ENCODE assay signal across 8 cellular contexts in the genomic region with DNA sequence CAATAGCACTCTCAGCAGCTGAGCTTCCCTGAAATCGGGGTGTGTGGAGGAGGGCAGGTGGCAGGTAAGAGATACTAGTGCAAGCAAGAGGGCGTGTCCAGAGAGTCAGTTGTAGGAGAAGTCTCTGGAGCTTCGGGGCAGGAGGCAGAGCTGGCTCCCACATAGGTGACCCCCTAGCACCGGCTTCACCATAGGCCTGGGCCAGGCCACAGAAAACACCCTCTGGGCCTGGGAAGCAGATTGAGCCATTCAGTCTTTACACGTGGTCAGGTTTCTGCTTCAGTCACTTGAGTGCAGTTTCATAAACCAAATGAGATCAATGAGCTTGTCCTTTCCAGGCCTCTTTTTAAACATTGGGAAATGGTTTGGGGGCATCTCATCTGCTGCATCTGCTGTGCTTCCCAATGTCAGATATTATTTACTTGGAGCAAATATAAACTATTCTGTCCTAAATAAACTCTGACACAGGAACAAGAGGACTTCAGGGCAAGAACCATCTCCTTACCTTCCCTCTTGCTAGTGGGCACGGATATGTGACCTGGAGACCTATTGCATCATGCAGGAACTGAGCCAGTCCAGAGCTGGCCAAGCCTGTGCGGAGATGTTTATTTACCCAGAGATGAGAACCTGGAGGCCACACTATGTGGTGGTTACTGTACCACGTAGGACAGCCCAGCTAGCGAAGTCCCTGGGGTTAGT. TPM values are rescaled to one million over a fixed set of nuclear protein-coding genes. Genes with fewer than 3 reads are reported as not detected.
A peak's percentile ranks its signal among the peaks of the same experiment; 100 is the strongest.
DNase-seq lines count a peak whose midpoint lies in the region; ATAC-seq, FAIRE-seq and TF ChIP-seq lines count a peak whose summit lies in the region.

No MANE protein-coding gene starts in this region.

- H3K9ac ChIP-seq in K562 (ENCODE audit: insufficient read depth in 1 of 2, low read depth in 2 of 2, low read length in 2 of 2): peak overlapping the region in 1 of 2 experiments; percentile 46; a peak in 2 of 4 replicates

- no peaks in the 10 kb centered on the region for H3K79me2 ChIP-seq in K562 (ENCODE audit: control insufficient read depth, insufficient read depth, low read length)

- no peak for TF ChIP-seq RAD21 in K562 (CRISPR knock-in tag; conservative IDR thresholded peaks at IDR 0.05 in 1 of 2, IDR thresholded peaks at IDR 0.05 in 1 of 2)

- TF ChIP-seq EP300 in K562 (IDR thresholded peaks at IDR 0.05; ENCODE audit: low read length) (no peak), transverse colon (IDR thresholded peaks at IDR 0.05; ENCODE audit: low read depth) (no peak)

- H3K4me3 Mint-ChIP-seq in Calu3 (ENCODE audit: low read depth, unreplicated experiment): no peak overlapping the region

- CTCF ChIA-PET in Calu3 (lab: Charles Lee): interaction anchor here (0.6 to 68.2 kb wide), 43 partner anchors 12 to 921 kb away, joined by 3 to 4142 read pairs (median 4); a partner anchor contains a TSS
- CTCF ChIA-PET in K562 (lab: Yijun Ruan, JAX; ENCODE audit: low intra/inter-chr PET ratio): no interaction called here

- intact Hi-C loops in Calu3 (cut with micrococcal nuclease; ENCODE audit: unreplicated experiment): loop anchor here (1.0 kb wide), 2 partner anchors 123 to 191 kb away; no protein-coding TSS in a partner anchor
- intact Hi-C loops in K562 (cut with micrococcal nuclease): no loop called here
- intact Hi-C loops in transverse colon (cut with DNase I; ENCODE audit: low total_unique reads): no loop called here

- H3K27ac ChIP-seq in K562 (ENCODE audit: extremely low read depth, low read depth, low read length): no peak overlapping the region
- H3K27ac ChIP-seq in lung (ENCODE audit: low read depth in 1 of 2, low read length in 1 of 2): peak overlapping the region; percentile 17 to 88
- H3K27ac ChIP-seq in transverse colon: peak overlapping the region; percentile 79 to 87 (median 84)

- in situ Hi-C loops in K562 (cut with MboI): no loop called here
- in situ Hi-C loops in transverse colon (cut with MboI; ENCODE audit: low pct_ligation_motif_present in 1 of 4, low pct_unique_long_range_greater_than_20kb in 1 of 4, low sequenced_read_pairs in 3 of 4): loop anchor here in 2 of 4 donors (25.0 kb wide), 1 partner anchor 112 kb away; a partner anchor contains a TSS

- TF ChIP-seq CTCF in Calu3 (IDR thresholded peaks at IDR 0.05; ENCODE audit: unreplicated experiment) (no peak), K562 (IDR thresholded peaks at IDR 0.05 in 2 of 3, conservative IDR thresholded peaks at IDR 0.05 in 1 of 3; ENCODE audit: insufficient read depth in 2 of 3, low read depth in 1 of 3, low read length in 3 of 3) (no peak), lung (IDR thresholded peaks at IDR 0.05; ENCODE audit: control extremely low read depth, extremely low read depth) (no peak), transverse colon (IDR thresholded peaks at IDR 0.05) (no peak)

- H3K36me3 ChIP-seq in K562 (ENCODE audit: control insufficient read depth, insufficient read depth, low read length) (no peaks in the 10 kb centered on the region), lung (ENCODE audit: control insufficient read depth in 2 of 2, insufficient read depth in 2 of 2, low read length in 2 of 2) (no peaks in the 10 kb centered on the region), transverse colon (no peaks in the 10 kb centered on the region)

- H4K20me1 ChIP-seq in K562 (replicated peaks; ENCODE audit: control insufficient read depth, insufficient read depth, low read length): no peaks in the 10 kb centered on the region

- DNase-seq in Calu3 (peak; percentile 94), NCI-H2196 (lab: John Stamatoyannopoulos, UW; ENCODE audit: unreplicated experiment) (peak; percentile 60), K562 (ENCODE audit: extremely low read depth in 1 of 4, low spot score in 3 of 4) (no peak), lung (ENCODE audit: low spot score) (peak; percentile 77), transverse colon (peak; percentile 40), H54 (ENCODE audit: insufficient read length, low spot score) (no peak), putamen (ENCODE audit: low spot score) (no peak), HK-2 (ENCODE audit: unreplicated experiment) (no peak)

- no peak overlapping the region for H3K4me3 ChIP-seq in K562
- H3K4me3 ChIP-seq in lung: no peak overlapping the region
- no peak overlapping the region for H3K4me3 ChIP-seq in transverse colon

- no peak for TF ChIP-seq POLR2A in K562 (conservative IDR thresholded peaks at IDR 0.05)
- no peak for TF ChIP-seq POLR2A in transverse colon (IDR thresholded peaks at IDR 0.05)
- no peak for TF ChIP-seq POLR2A in H54 (IDR thresholded peaks at IDR 0.05; ENCODE audit: low read depth, low read length)

- no peaks in the 10 kb centered on the region for H3K27me3 ChIP-seq in K562 (ENCODE audit: control insufficient read depth in 2 of 2, insufficient read depth in 2 of 2, low read length in 2 of 2)
- no peaks in the 10 kb centered on the region for H3K27me3 ChIP-seq in lung (ENCODE audit: control insufficient read depth, insufficient read depth)
- no peaks in the 10 kb centered on the region for H3K27me3 ChIP-seq in transverse colon

- ATAC-seq in K562: peak; percentile 25
- peak; percentile 22 for ATAC-seq in lung (ENCODE audit: insufficient read depth, low FRiP score)

- POLR2A ChIA-PET in K562 (lab: Yijun Ruan, JAX): interaction anchor here (0.7 to 1.1 kb wide), 2 partner anchors 105 to 110 kb away, joined by 4 read pairs; no protein-coding TSS in a partner anchor

- H3K4me2 ChIP-seq in K562 (ENCODE audit: insufficient read depth, low read length): no peak overlapping the region

- H3K9me3 ChIP-seq in K562 (replicated peaks; ENCODE audit: control insufficient read depth, insufficient read depth, low read depth, low read length) (no peaks in the 10 kb centered on the region), lung (ENCODE audit: control insufficient read depth in 2 of 2, insufficient read depth in 1 of 2, low read length in 1 of 2) (no peaks in the 10 kb centered on the region), transverse colon (no peaks in the 10 kb centered on the region)

- H3K27me3 Mint-ChIP-seq in Calu3 (ENCODE audit: unreplicated experiment): peaks cover 30% of the 10 kb centered on the region

- H3K27ac Mint-ChIP-seq in Calu3 (ENCODE audit: unreplicated experiment): peak overlapping the region; percentile 5

- BruUV-seq in Calu3 (replicated peaks; lab: Mats Ljungman, UMichigan) (no TSS peak), K562 (replicated peaks; lab: Mats Ljungman, UMichigan) (no TSS peak)

- H3K4me1 ChIP-seq in K562 (replicated peaks in 1 of 2; ENCODE audit: control insufficient read depth in 2 of 2, insufficient read depth in 2 of 2, low read length in 2 of 2) (peaks cover 23 to 28% of the 10 kb centered on the region in 2 experiments), lung (ENCODE audit: control insufficient read depth in 2 of 2, insufficient read depth in 2 of 2, low read length in 2 of 2) (peaks cover 0 to 42% of the 10 kb centered on the region in 2 donors), transverse colon (peaks cover 27 to 59% (median 35%) of the 10 kb centered on the region in 4 donors)

- H3K4me1 Mint-ChIP-seq in Calu3 (ENCODE audit: low read depth, unreplicated experiment): peaks cover 20% of the 10 kb centered on the region

- no peaks in the 10 kb centered on the region for H3K9me1 ChIP-seq in K562 (ENCODE audit: control insufficient read depth, insufficient read depth, low read length)

- peaks cover 4% of the 10 kb centered on the region for H3K36me3 Mint-ChIP-seq in Calu3 (ENCODE audit: insufficient read depth, unreplicated experiment)

- 36% methylated on average over 9 of the region's 9 CpGs for WGBS in K562 (ENCODE audit: insufficient coverage, low coverage, missing lambda C conversion rate)
- WGBS in lung, 2 donors: 45 to 62% methylated on average over 9 of the region's 9 CpGs
- WGBS in transverse colon (ENCODE audit: low coverage in 1 of 2), 2 donors: 47% methylated on average over 9 of the region's 9 CpGs; no CpG with 5 or more reads in 1 of the 2 donors

- H3K9me3 Mint-ChIP-seq in Calu3 (ENCODE audit: low read depth, unreplicated experiment): no peaks in the 10 kb centered on the region

- peak overlapping the region; percentile 30; the same call in 1 of the 2 replicates for H2AFZ ChIP-seq in K562 (ENCODE audit: low read depth, low read length)

- FAIRE-seq in K562 (lab: Jason Lieb, UNC) (no peak), H54 (lab: Jason Lieb, UNC) (no peak)

RNA-seq across cellular contexts. Expression of a gene that starts 16.1 kb away (rescaled TPM):
- total RNA-seq in Calu3 (2022) (not detected in 2 replicates), K562 (2014; rRNA removed) (0.14 and 0.33 TPM in 2 replicates), K562 (2014; rRNA removed; fragmentation: Illumina TruSeq; extraction: Trizol) (0.13 and 0.22 TPM in 2 replicates), K562 (2015; rRNA removed; fragmentation: Illumina TruSeq; extraction: Trizol) (0.30 and 0.51 TPM in 2 replicates), K562 (2021) (1.1 and 1.3 TPM in 2 replicates), lung (1 to 10 TPM; 1.8 to 4.0 TPM), transverse colon (1 to 10 TPM in 2 of 4 donors, under 1 TPM in 1, not detected in 1; 0.14 to 5.4 (median 4.9) TPM)
- total RNA-seq in K562 (2011; cell fraction: chromatin; rRNA removed; ENCODE audit: low replicate concordance): 0.62 and 2.8 TPM in 2 replicates
- total RNA-seq in K562 (2011; cell fraction: nucleolus; rRNA removed): 1.6 and 2.2 TPM in 2 replicates
- 1.1 and 1.2 TPM in 2 replicates for total RNA-seq in K562 (2011; cell fraction: nucleoplasm; rRNA removed)
- polyA plus RNA-seq in K562 (2011; rRNA removed) (0.46 and 1.4 TPM in 2 replicates), K562 (2014; fragmentation: Illumina TruSeq; extraction: Trizol) (0.48 and 0.73 TPM in 2 replicates), K562 (2014; fragmentation: Nextera tagmentation; extraction: Ambion mirVana) (1 to 10 TPM in 1 of 2 experiments, under 1 TPM in 1; 0.58 to 1.0 TPM), K562 (2014; rRNA removed) (0.32 and 0.56 TPM in 2 replicates), lung (1 to 10 TPM; 2.1 to 5.9 TPM)
- polyA plus RNA-seq in K562 (2011; cell fraction: cytosol; rRNA removed): 0.83 and 6.2 TPM in 2 replicates
- 0.28 and 2.5 TPM in 2 replicates for polyA plus RNA-seq in K562 (2011; cell fraction: nucleus; rRNA removed)
- 0.48 and 2.1 TPM in 2 replicates for polyA plus RNA-seq in K562 (2012)
- polyA minus RNA-seq in K562 (2011; rRNA and poly(A)+ RNA removed): 1.1 and 4.7 TPM in 2 replicates
- polyA minus RNA-seq in K562 (2011; cell fraction: cytosol; rRNA and poly(A)+ RNA removed): 1.3 TPM in 1 of 2 replicates, not detected in the other
- 0.67 and 1.5 TPM in 2 replicates for polyA minus RNA-seq in K562 (2011; cell fraction: nucleus; rRNA and poly(A)+ RNA removed)

RNA-seq across cellular contexts. Expression of a gene that starts 47.7 kb away (rescaled TPM):
- total RNA-seq in Calu3 (2022) (0.21 and 0.44 TPM in 2 replicates), K562 (2014; rRNA removed) (0.18 and 0.24 TPM in 2 replicates), K562 (2014; rRNA removed; fragmentation: Illumina TruSeq; extraction: Trizol) (0.06 and 0.11 TPM in 2 replicates), K562 (2015; rRNA removed; fragmentation: Illumina TruSeq; extraction: Trizol) (not detected in 2 replicates), K562 (2021) (0.73 and 0.78 TPM in 2 replicates), lung (1 to 10 TPM in 1 of 2 donors, under 1 TPM in 1; 0.17 to 6.8 TPM), transverse colon (1 to 10 TPM in 3 of 4 donors, not detected in 1; 1.2 to 4.2 (median 2.5) TPM)
- total RNA-seq in K562 (2011; cell fraction: chromatin; rRNA removed; ENCODE audit: low replicate concordance): 2.1 and 5.8 TPM in 2 replicates
- 1.4 and 1.7 TPM in 2 replicates for total RNA-seq in K562 (2011; cell fraction: nucleolus; rRNA removed)
- total RNA-seq in K562 (2011; cell fraction: nucleoplasm; rRNA removed): 2.7 and 2.8 TPM in 2 replicates
- polyA plus RNA-seq in K562 (2011; rRNA removed) (0.15 and 0.53 TPM in 2 replicates), K562 (2014; fragmentation: Illumina TruSeq; extraction: Trizol) (0.54 and 0.61 TPM in 2 replicates), K562 (2014; fragmentation: Nextera tagmentation; extraction: Ambion mirVana) (under 1 TPM; 0.04 to 0.07 TPM), K562 (2014; rRNA removed) (0.29 and 0.40 TPM in 2 replicates), lung (1 to 10 TPM; 2.0 to 2.3 TPM)
- polyA plus RNA-seq in K562 (2011; cell fraction: cytosol; rRNA removed): 0.09 and 0.89 TPM in 2 replicates
- 0.38 and 4.1 TPM in 2 replicates for polyA plus RNA-seq in K562 (2011; cell fraction: nucleus; rRNA removed)
- polyA plus RNA-seq in K562 (2012): 0.49 and 1.4 TPM in 2 replicates
- 1.1 TPM in 1 of 2 replicates, not detected in the other for polyA minus RNA-seq in K562 (2011; rRNA and poly(A)+ RNA removed)
- 1.1 TPM in 1 of 2 replicates, not detected in the other for polyA minus RNA-seq in K562 (2011; cell fraction: cytosol; rRNA and poly(A)+ RNA removed)
- 0.22 and 2.7 TPM in 2 replicates for polyA minus RNA-seq in K562 (2011; cell fraction: nucleus; rRNA and poly(A)+ RNA removed)

Comparison
In these comparisons a context has a peak if more than half of its experiments do, and no peak if none do; other contexts are left out.
1. DNase-seq: peak in Calu3 (single experiment), NCI-H2196 (single experiment), lung (single experiment) and transverse colon (single experiment); none in K562 (0 of 4), H54 (single experiment), putamen (single experiment) and HK-2 (single experiment).